1 cellular context compared by ENCODE assay signal in the genomic region with DNA sequence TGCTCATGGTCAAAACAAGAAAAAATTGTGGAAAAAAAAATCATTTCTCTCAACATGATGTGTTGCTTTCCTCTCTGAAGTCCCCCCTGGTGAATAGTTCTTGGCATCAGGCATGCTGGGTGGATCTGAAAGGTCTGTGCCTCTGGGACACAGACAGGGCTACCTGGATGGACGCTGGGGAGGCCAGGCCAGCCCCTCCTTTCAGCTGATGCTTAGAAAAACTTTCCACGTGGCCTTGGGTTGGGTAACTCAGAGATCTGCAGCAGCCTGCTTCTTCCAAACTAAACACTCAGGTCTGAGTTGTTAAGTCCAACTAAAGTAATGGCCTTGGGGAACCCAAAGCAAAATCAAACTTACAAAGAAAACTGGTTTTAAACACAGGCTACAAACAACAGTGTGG.
TF ChIP-seq lines count a peak whose summit lies in the region.

No MANE protein-coding gene starts in this region.

TF ChIP-seq in GM23338, 12 proteins besides CTCF, POLR2A, EP300 and RAD21 (continued from another document):
- TF ChIP-seq ZNF462 (CRISPR knock-in tag; IDR thresholded peaks at IDR 0.05): no peak
- no peak for TF ChIP-seq ZNF331 (CRISPR knock-in tag; IDR thresholded peaks at IDR 0.05; ENCODE audit: low read depth)
- TF ChIP-seq EZH2 (IDR thresholded peaks at IDR 0.05; ENCODE audit: low read depth, unreplicated experiment): no peak
- TF ChIP-seq POLR2AphosphoS5 (IDR thresholded peaks at IDR 0.05; ENCODE audit: low read depth): no peak
- TF ChIP-seq ZNF114 (CRISPR knock-in tag; IDR thresholded peaks at IDR 0.05): no peak
- no peak for TF ChIP-seq NANOG (IDR thresholded peaks at IDR 0.05; ENCODE audit: borderline replicate concordance)
- TF ChIP-seq EZH2phosphoT487 (IDR thresholded peaks at IDR 0.05; ENCODE audit: unreplicated experiment): no peak
- no peak for TF ChIP-seq JUNB (IDR thresholded peaks at IDR 0.05; ENCODE audit: unreplicated experiment)
- no peak for TF ChIP-seq CREB1 (CRISPR knock-in tag; IDR thresholded peaks at IDR 0.05; ENCODE audit: low read depth)
- TF ChIP-seq, protein P1, sequence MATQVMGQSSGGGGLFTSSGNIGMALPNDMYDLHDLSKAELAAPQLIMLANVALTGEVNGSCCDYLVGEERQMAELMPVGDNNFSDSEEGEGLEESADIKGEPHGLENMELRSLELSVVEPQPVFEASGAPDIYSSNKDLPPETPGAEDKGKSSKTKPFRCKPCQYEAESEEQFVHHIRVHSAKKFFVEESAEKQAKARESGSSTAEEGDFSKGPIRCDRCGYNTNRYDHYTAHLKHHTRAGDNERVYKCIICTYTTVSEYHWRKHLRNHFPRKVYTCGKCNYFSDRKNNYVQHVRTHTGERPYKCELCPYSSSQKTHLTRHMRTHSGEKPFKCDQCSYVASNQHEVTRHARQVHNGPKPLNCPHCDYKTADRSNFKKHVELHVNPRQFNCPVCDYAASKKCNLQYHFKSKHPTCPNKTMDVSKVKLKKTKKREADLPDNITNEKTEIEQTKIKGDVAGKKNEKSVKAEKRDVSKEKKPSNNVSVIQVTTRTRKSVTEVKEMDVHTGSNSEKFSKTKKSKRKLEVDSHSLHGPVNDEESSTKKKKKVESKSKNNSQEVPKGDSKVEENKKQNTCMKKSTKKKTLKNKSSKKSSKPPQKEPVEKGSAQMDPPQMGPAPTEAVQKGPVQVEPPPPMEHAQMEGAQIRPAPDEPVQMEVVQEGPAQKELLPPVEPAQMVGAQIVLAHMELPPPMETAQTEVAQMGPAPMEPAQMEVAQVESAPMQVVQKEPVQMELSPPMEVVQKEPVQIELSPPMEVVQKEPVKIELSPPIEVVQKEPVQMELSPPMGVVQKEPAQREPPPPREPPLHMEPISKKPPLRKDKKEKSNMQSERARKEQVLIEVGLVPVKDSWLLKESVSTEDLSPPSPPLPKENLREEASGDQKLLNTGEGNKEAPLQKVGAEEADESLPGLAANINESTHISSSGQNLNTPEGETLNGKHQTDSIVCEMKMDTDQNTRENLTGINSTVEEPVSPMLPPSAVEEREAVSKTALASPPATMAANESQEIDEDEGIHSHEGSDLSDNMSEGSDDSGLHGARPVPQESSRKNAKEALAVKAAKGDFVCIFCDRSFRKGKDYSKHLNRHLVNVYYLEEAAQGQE (IDR thresholded peaks at IDR 0.05; ENCODE audit: unreplicated experiment): no peak
- TF ChIP-seq, protein P2, sequence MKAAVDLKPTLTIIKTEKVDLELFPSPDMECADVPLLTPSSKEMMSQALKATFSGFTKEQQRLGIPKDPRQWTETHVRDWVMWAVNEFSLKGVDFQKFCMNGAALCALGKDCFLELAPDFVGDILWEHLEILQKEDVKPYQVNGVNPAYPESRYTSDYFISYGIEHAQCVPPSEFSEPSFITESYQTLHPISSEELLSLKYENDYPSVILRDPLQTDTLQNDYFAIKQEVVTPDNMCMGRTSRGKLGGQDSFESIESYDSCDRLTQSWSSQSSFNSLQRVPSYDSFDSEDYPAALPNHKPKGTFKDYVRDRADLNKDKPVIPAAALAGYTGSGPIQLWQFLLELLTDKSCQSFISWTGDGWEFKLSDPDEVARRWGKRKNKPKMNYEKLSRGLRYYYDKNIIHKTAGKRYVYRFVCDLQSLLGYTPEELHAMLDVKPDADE (IDR thresholded peaks at IDR 0.05): no peak
